In the genomic region with DNA sequence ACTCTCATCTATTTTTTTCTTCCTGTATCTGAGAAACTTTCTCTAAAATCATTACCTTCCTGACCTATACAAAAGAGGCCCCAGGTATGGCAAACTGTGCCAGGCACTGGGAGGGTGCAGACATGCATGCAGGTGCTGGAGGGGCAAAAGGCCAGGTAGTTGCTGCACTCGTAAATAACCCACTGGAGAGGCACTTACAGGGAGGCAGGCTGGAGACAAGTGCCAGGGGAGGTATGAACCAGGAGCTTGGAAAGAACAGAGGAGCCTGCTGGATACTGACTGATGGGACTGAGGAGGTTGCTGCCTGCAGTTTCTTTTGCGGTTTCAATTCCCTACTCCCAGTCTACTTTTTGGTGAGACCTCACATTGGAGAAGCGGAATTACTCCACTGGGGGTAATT, we compare ENCODE assay signal across 15 cellular contexts.
"Had no signal": no experiment of that assay in that cellular context is flagged by ENCODE, and none has a peak within 500 bp of the region (broad histone marks: within the 10 kb centered on the region; RNA-seq: fewer than 3 reads in every experiment).

No MANE protein-coding gene starts in this region.

- H3K27ac ChIP-seq: adrenal gland, colonic mucosa, foreskin keratinocyte, upper lobe of left lung had no signal

- H3K36me3 ChIP-seq: adrenal gland, colonic mucosa, upper lobe of left lung had no signal

- H3K36me3 Mint-ChIP-seq: immature natural killer cell, naive B cell had no signal

- H3K4me3 ChIP-seq: adrenal gland, colonic mucosa, lung, upper lobe of left lung had no signal

- H3K27me3 Mint-ChIP-seq: activated CD4-positive, alpha-beta T cell treated with anti-CD3 and anti-CD28 coated beads, Interleukin-2, amount 10 ng/mL, durations not matched to agents 7 days and 5 days; stimulated activated naive CD8-positive, alpha-beta T cell treated with anti-CD3 and anti-CD28 coated beads, Interleukin-15, Interleukin-2, amounts not matched to agents 100 ng/mL and 50 ng/mL, for 24 hours had no signal

- H3K4me3 Mint-ChIP-seq: activated CD4-positive, alpha-beta T cell treated with anti-CD3 and anti-CD28 coated beads, Interleukin-2, amount 10 ng/mL, durations not matched to agents 7 days and 5 days; immature natural killer cell; naive B cell; stimulated activated naive CD8-positive, alpha-beta T cell treated with anti-CD3 and anti-CD28 coated beads, Interleukin-15, Interleukin-2, amounts not matched to agents 100 ng/mL and 50 ng/mL, for 24 hours had no signal

- DNase-seq: activated CD4-positive, alpha-beta T cell treated with anti-CD3 and anti-CD28 coated beads, Interleukin-2, amount 10 ng/mL, durations not matched to agents 7 days and 5 days; activated CD4-positive, CD25-positive, alpha-beta regulatory T cell; activated naive CD4-positive, alpha-beta T cell treated with anti-CD3 and anti-CD28 coated beads, Interleukin-2, amount 50 U/mL, for 16 hours; adrenal gland; caudate nucleus; colonic mucosa; effector CD4-positive, alpha-beta T cell; immature natural killer cell; naive B cell; retina; stimulated activated CD4-positive, alpha-beta T cell treated with anti-CD3 and anti-CD28 coated beads, Interleukin-4, amount 100 ng/mL, for 1 hour had no signal

- H3K27me3 ChIP-seq: adrenal gland, colonic mucosa, foreskin keratinocyte, upper lobe of left lung had no signal

- H3K27ac Mint-ChIP-seq: activated CD4-positive, alpha-beta T cell treated with anti-CD3 and anti-CD28 coated beads, Interleukin-2, amount 10 ng/mL, durations not matched to agents 7 days and 5 days; immature natural killer cell; naive B cell; stimulated activated naive CD8-positive, alpha-beta T cell treated with anti-CD3 and anti-CD28 coated beads, Interleukin-15, Interleukin-2, amounts not matched to agents 100 ng/mL and 50 ng/mL, for 24 hours had no signal

- H3K9me3 ChIP-seq: adrenal gland, colonic mucosa, upper lobe of left lung had no signal

- H3K4me1 Mint-ChIP-seq: activated CD4-positive, alpha-beta T cell treated with anti-CD3 and anti-CD28 coated beads, Interleukin-2, amount 10 ng/mL, durations not matched to agents 7 days and 5 days; immature natural killer cell; naive B cell had no signal

- H3K9me3 Mint-ChIP-seq: activated CD4-positive, alpha-beta T cell treated with anti-CD3 and anti-CD28 coated beads, Interleukin-2, amount 10 ng/mL, durations not matched to agents 7 days and 5 days; stimulated activated naive CD8-positive, alpha-beta T cell treated with anti-CD3 and anti-CD28 coated beads, Interleukin-15, Interleukin-2, amounts not matched to agents 100 ng/mL and 50 ng/mL, for 24 hours had no signal
